8 cellular contexts compared by ENCODE assay signal in genomic region chr4:113094802-113095201, GRCh38. TPM values are rescaled to one million over a fixed set of nuclear protein-coding genes. Genes with fewer than 3 reads are reported as not detected.
DNase-seq lines count a peak whose midpoint lies in the region; ATAC-seq and TF ChIP-seq lines count a peak whose summit lies in the region.

No MANE protein-coding gene starts in this region.

- peak; percentile 46 for ATAC-seq in GM18909 (IDR thresholded peaks at IDR 0.05; ENCODE audit: poor library complexity, unreplicated experiment)
- ATAC-seq in Panc1: no peak
- no peak for ATAC-seq in GM21576 (IDR thresholded peaks at IDR 0.05; ENCODE audit: unreplicated experiment)
- ATAC-seq in GM18517 (IDR thresholded peaks at IDR 0.05; ENCODE audit: unreplicated experiment): no peak

- H3K27ac ChIP-seq in AG04450 (ENCODE audit: low read depth, low read length) (no peak overlapping the region), Panc1 (ENCODE audit: low read length) (no peak overlapping the region)

- H3K4me1 ChIP-seq in Panc1 (ENCODE audit: control insufficient read depth, insufficient read depth, low read length): no peaks in the 10 kb centered on the region

- TF ChIP-seq CTCF in AG04450 (IDR thresholded peaks at IDR 0.05; ENCODE audit: low read depth, low read length): peak; percentile 55
- peak; percentile 69 for TF ChIP-seq CTCF in Panc1 (IDR thresholded peaks at IDR 0.05)
- peak; percentile 63 for TF ChIP-seq CTCF in fibroblast of villous mesenchyme (IDR thresholded peaks at IDR 0.05; ENCODE audit: insufficient read depth, low read depth, low read length)

- POLR2A ChIA-PET in AG04450 (lab: Yijun Ruan, JAX): no interaction called here
- POLR2A ChIA-PET in Panc1 (lab: Charles Lee): no interaction called here

- in situ Hi-C loops in Panc1 (cut with HindIII; ENCODE audit: low pct_unique_long_range_greater_than_20kb, low sequenced_read_pairs): no loop called here

- H3K27me3 ChIP-seq in AG04450 (ENCODE audit: control insufficient read depth, insufficient read depth, low read length) (no peaks in the 10 kb centered on the region), Panc1 (ENCODE audit: control insufficient read depth, insufficient read depth, low read length) (no peaks in the 10 kb centered on the region)

- H3K36me3 ChIP-seq in Panc1 (ENCODE audit: control insufficient read depth, insufficient read depth, low read length): no peaks in the 10 kb centered on the region

- H3K4me3 ChIP-seq in AG04450 (ENCODE audit: low read depth, low read length) (no peak overlapping the region), Panc1 (ENCODE audit: low read depth in 2 of 2, low read length in 2 of 2) (no peak overlapping the region), fibroblast of villous mesenchyme (ENCODE audit: low read depth, low read length) (no peak overlapping the region)

- BruUV-seq in Panc1 (replicated peaks; lab: Mats Ljungman, UMichigan): no TSS peak

- H3K9me3 ChIP-seq in AG04450 (ENCODE audit: control insufficient read depth, insufficient read depth, low read length) (no peaks in the 10 kb centered on the region), Panc1 (ENCODE audit: control insufficient read depth, insufficient read depth, low read depth, low read length) (no peaks in the 10 kb centered on the region)

- DNase-seq in AG04450 (ENCODE audit: low read depth, low spot score) (no peak), Panc1 (ENCODE audit: low read depth, low spot score) (no peak), fibroblast of villous mesenchyme (ENCODE audit: low read depth) (peak; percentile 26), cortex of kidney (lab: John Stamatoyannopoulos, UW) (no peak)
- DNase-seq in activated CD8-positive, alpha-beta memory T cell treated with anti-CD3 and anti-CD28 coated beads for 24 hours: no peak

- intact Hi-C loops in Panc1 (cut with micrococcal nuclease; ENCODE audit: unreplicated experiment): loop anchor here (10.0 kb wide), 2 partner anchors 330 to 460 kb away; partner anchors contain the start of genes LARP7 and ZGRF1

- CTCF ChIA-PET in AG04450 (lab: Charles Lee) (interaction anchor here (1.4 kb wide), 1 partner anchor 143 kb away, joined by 5 read pairs; no protein-coding TSS in a partner anchor), Panc1 (lab: Charles Lee) (no interaction called here)

RNA-seq across cellular contexts. Expression of gene ANK2, which starts 45.3 kb away (rescaled TPM):
- polyA plus RNA-seq in AG04450 (2011; rRNA removed): 1.3 and 1.6 TPM in 2 replicates
- polyA minus RNA-seq in AG04450 (2011; rRNA and poly(A)+ RNA removed): 3.4 and 5.1 TPM in 2 replicates
- total RNA-seq in Panc1 (2021; ENCODE audit: unreplicated experiment): 5.5 TPM
- 2.7 TPM for polyA plus RNA-seq in Panc1 (2012; ENCODE audit: insufficient read length)
- total RNA-seq in fibroblast of villous mesenchyme: 15.1 and 23.2 TPM in 2 replicates
